Comparison of ENCODE assay signal across 8 cellular contexts in the genomic region with DNA sequence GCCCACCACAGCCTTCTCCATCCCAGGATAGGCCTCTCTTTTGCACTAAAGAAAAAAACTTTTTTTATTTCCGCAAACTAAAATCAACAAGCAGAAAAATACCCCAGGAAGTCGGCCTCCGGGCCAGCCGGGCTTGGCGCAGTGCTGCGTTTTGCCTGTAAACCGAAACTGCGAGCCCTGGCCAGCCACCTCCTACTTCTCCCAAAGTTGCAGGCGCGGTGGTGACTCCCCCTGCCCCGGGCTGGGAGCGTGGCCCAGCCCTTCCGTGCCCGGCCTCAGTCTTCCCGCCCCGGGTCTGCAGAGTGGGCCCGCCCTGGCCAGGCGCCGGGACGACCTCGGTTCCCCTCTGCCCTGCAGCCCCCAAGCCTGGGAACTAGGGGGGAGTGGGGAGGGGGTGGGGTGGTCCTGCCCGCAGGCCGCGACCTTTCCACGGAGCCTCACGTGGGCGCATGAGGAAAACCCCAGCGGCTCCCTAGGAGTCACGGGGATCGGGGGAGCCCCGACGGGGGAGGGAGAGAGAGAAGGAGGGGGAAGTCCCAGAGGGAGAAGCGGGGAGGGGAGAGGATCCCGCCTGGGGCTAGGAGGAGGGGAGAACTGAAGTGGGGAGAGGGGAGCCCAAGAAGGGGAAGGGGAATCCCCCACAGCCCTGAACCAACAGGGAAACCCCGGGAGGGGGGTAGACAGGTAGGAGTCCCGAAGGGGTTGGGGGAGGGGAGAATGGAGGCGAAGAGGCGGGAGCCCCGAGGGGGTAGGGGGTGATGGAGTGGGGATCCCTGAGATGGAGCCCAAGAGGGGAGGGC. TPM values are rescaled to one million over a fixed set of nuclear protein-coding genes. Genes with fewer than 3 reads are reported as not detected.
DNase-seq lines count a peak whose midpoint lies in the region; ATAC-seq and TF ChIP-seq lines count a peak whose summit lies in the region.

No MANE protein-coding gene starts in this region.

- no peaks in the 10 kb centered on the region for H3K36me3 ChIP-seq in GM23338 (ENCODE audit: insufficient read depth)
- no peaks in the 10 kb centered on the region for H3K36me3 ChIP-seq in iPS-20b (ENCODE audit: insufficient read depth, low read depth, low read length)

- TF ChIP-seq CTCF in GM23338 (conservative IDR thresholded peaks at IDR 0.05; ENCODE audit: low read depth in 2 of 2) (no peak), brain (conservative IDR thresholded peaks at IDR 0.05) (no peak)

- no peaks in the 10 kb centered on the region for H3K9me3 ChIP-seq in iPS-20b (ENCODE audit: insufficient read depth, low read depth, low read length)

- peaks cover 49% of the 10 kb centered on the region for H3K27me3 ChIP-seq in GM23338 (ENCODE audit: insufficient read depth)
- H3K27me3 ChIP-seq in iPS-20b (ENCODE audit: insufficient read depth, low read length) = peaks cover 61% of the 10 kb centered on the region

- H3F3A ChIP-seq in GM23338 (replicated peaks; ENCODE audit: low read depth) = 0 out of 2 replicates have a peak, but pooled peaks cover 15% of the 10 kb centered on the region

- H3K27ac Mint-ChIP-seq in GM23338 = no peak overlapping the region
- peak overlapping the region in 3 of 5 experiments; percentile 46 to 80 (median 61) for H3K27ac Mint-ChIP-seq in brain

- no peaks in the 10 kb centered on the region for H3K9me2 ChIP-seq in GM23338 (ENCODE audit: insufficient read depth)

- H3K9me3 Mint-ChIP-seq in GM23338 = peaks cover 26% of the 10 kb centered on the region
- peaks cover 3 to 26% (median 19%) of the 10 kb centered on the region in 5 experiments for H3K9me3 Mint-ChIP-seq in brain

- H3K36me3 Mint-ChIP-seq in GM23338 (ENCODE audit: low read depth) = peaks cover 11% of the 10 kb centered on the region
- H3K36me3 Mint-ChIP-seq in brain = peaks cover 3% of the 10 kb centered on the region

- no peak overlapping the region for H3K9ac ChIP-seq in iPS-20b (ENCODE audit: low read depth, low read length)

- peak overlapping the region; percentile 99 for H3K4me2 ChIP-seq in GM23338

- H3K27me3 Mint-ChIP-seq in GM23338 (ENCODE audit: insufficient read depth, low read depth, poor library complexity) (peaks cover 54% of the 10 kb centered on the region), brain (peaks cover 66% of the 10 kb centered on the region)

- no peak overlapping the region for H3K27ac ChIP-seq in GM23338 (ENCODE audit: low read depth)
- no peak overlapping the region for H3K27ac ChIP-seq in iPS-20b (ENCODE audit: low read length)

- H3K4me3 Mint-ChIP-seq in GM23338 (peak overlapping the region; percentile 93), brain (peak overlapping the region; percentile 82 to 97 (median 94))

- ATAC-seq in GM23338 (peak; percentile 19), HG03378 (IDR thresholded peaks at IDR 0.05; ENCODE audit: unreplicated experiment) (no peak)

- H3K4me1 Mint-ChIP-seq in GM23338 = peaks cover 20% of the 10 kb centered on the region
- H3K4me1 Mint-ChIP-seq in brain = peaks cover 26% of the 10 kb centered on the region

- H3K79me2 ChIP-seq in GM23338 (replicated peaks; ENCODE audit: insufficient read depth) = peaks cover 8% of the 10 kb centered on the region; the same call in 1 of the 2 replicates

- H3K4me1 ChIP-seq in GM23338 (ENCODE audit: insufficient read depth) (peaks cover 10% of the 10 kb centered on the region; the same call in 1 of the 2 replicates), iPS-20b (ENCODE audit: insufficient read depth, low read length) (peaks cover 2% of the 10 kb centered on the region; the same call in 1 of the 2 replicates)

- H4K20me1 ChIP-seq in GM23338 (replicated peaks; ENCODE audit: insufficient read depth) = peaks cover 8% of the 10 kb centered on the region

- H3K4me3 ChIP-seq in GM23338 (peak overlapping the region; percentile 99), iPS-20b (ENCODE audit: low read length) (peak overlapping the region; percentile 90)

- DNase-seq in GM23338 (ENCODE audit: low spot score) = peak; percentile 89
- peak; percentile 37 to 68 (median 55) for DNase-seq in T-helper 2 cell
- DNase-seq in stimulated activated CD4-positive, alpha-beta T cell treated with anti-CD3 and anti-CD28 coated beads, Interleukin-12 subunit alpha, Interleukin-12 subunit beta, amount 100 ng/mL, for 48 hours (ENCODE audit: low read depth in 2 of 3, low spot score in 1 of 3) = peak in 2 of 3 donors; percentile 44 to 63
- DNase-seq in NCI-H1694 (lab: John Stamatoyannopoulos, UW) = no peak
- DNase-seq in NCI-H2171 treated with DMSO at 0.1 percent for 48 hours (lab: John Stamatoyannopoulos, UW) = no peak

- peak overlapping the region; percentile 86 for H2AFZ ChIP-seq in GM23338

TF ChIP-seq in GM23338, 12 proteins besides CTCF, POLR2A, EP300 and RAD21 (continues in another document):
- TF ChIP-seq, protein P1, sequence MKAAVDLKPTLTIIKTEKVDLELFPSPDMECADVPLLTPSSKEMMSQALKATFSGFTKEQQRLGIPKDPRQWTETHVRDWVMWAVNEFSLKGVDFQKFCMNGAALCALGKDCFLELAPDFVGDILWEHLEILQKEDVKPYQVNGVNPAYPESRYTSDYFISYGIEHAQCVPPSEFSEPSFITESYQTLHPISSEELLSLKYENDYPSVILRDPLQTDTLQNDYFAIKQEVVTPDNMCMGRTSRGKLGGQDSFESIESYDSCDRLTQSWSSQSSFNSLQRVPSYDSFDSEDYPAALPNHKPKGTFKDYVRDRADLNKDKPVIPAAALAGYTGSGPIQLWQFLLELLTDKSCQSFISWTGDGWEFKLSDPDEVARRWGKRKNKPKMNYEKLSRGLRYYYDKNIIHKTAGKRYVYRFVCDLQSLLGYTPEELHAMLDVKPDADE (IDR thresholded peaks at IDR 0.05) = no peak
- TF ChIP-seq NANOG (IDR thresholded peaks at IDR 0.05; ENCODE audit: borderline replicate concordance) = no peak
- no peak for TF ChIP-seq ZNF114 (CRISPR knock-in tag; IDR thresholded peaks at IDR 0.05)
- TF ChIP-seq CREB1 (CRISPR knock-in tag; IDR thresholded peaks at IDR 0.05; ENCODE audit: low read depth) = no peak
- TF ChIP-seq ZNF331 (CRISPR knock-in tag; IDR thresholded peaks at IDR 0.05; ENCODE audit: low read depth) = no peak

RNA-seq across cellular contexts. Expression of gene GADD45B, which starts 3.0 kb away (rescaled TPM):
- 12.3 and 15.2 TPM in 2 replicates for total RNA-seq in GM23338 (2014; rRNA removed; shearing (Covaris generic))
- polyA plus RNA-seq in GM23338 (2016; fragmentation: Nextera tagmentation; extraction: Ambion mirVana) (15.8 and 16.6 TPM in 2 replicates), brain (ENCODE audit: insufficient read depth, low read depth, low replicate concordance) (28.4 TPM)

RNA-seq across cellular contexts. Expression of gene LMNB2, which starts 22.2 kb away (rescaled TPM):
- total RNA-seq in GM23338 (2014; rRNA removed; shearing (Covaris generic)) = 190 and 255 TPM in 2 replicates
- polyA plus RNA-seq in GM23338 (2016; fragmentation: Nextera tagmentation; extraction: Ambion mirVana) (40.1 and 40.9 TPM in 2 replicates), brain (ENCODE audit: insufficient read depth, low read depth, low replicate concordance) (80.9 TPM)

RNA-seq across cellular contexts. Expression of gene TIMM13, which starts 51.6 kb away (rescaled TPM):
- 118 and 140 TPM in 2 replicates for total RNA-seq in GM23338 (2014; rRNA removed; shearing (Covaris generic))
- polyA plus RNA-seq in GM23338 (2016; fragmentation: Nextera tagmentation; extraction: Ambion mirVana) (347 TPM in 2 replicates), brain (ENCODE audit: insufficient read depth, low read depth, low replicate concordance) (121 TPM)

Comparison
In these comparisons a context has a peak if more than half of its experiments do, and no peak if none do; other contexts are left out.
1. DNase-seq: peak in GM23338 (single experiment), T-helper 2 cell (5 of 5) and stimulated activated CD4-positive, alpha-beta T cell treated with anti-CD3 and anti-CD28 coated beads, Interleukin-12 subunit alpha, Interleukin-12 subunit beta, amount 100 ng/mL, for 48 hours (2 of 3); none in NCI-H1694 (single experiment) and NCI-H2171 treated with DMSO at 0.1 percent for 48 hours (single experiment).